ENCODE assay signal across 33 cellular contexts in genomic region chr13:99777873-99778272, GRCh38.
"Had no signal": no experiment of that assay in that cellular context is flagged by ENCODE, and none has a peak within 500 bp of the region (broad histone marks: within the 10 kb centered on the region; RNA-seq: fewer than 3 reads in every experiment).

No MANE protein-coding gene starts in this region.

- H3K4me3 Mint-ChIP-seq: activated CD4-positive, alpha-beta memory T cell treated with anti-CD3 and anti-CD28 coated beads, Interleukin-2, amount 10 ng/mL, durations not matched to agents 7 days and 5 days; activated CD8-positive, alpha-beta memory T cell treated with anti-CD3 and anti-CD28 coated beads, Interleukin-2, amount 10 ng/mL, durations not matched to agents 7 days and 5 days; activated naive CD8-positive, alpha-beta T cell treated with anti-CD3 and anti-CD28 coated beads for 36 hours; central memory CD8-positive, alpha-beta T cell; T-cell had no signal

- ATAC-seq: activated CD8-positive, alpha-beta memory T cell treated with anti-CD3 and anti-CD28 coated beads, Interleukin-2, amount 10 ng/mL, durations not matched to agents 7 days and 5 days; Right ventricle myocardium inferior; SK-N-SH treated with all-trans-retinoic acid at 6 μM for 48 hours; T-cell had no signal

- H3K27ac Mint-ChIP-seq: activated CD4-positive, alpha-beta memory T cell treated with anti-CD3 and anti-CD28 coated beads, Interleukin-2, amount 10 ng/mL, durations not matched to agents 7 days and 5 days; activated CD8-positive, alpha-beta memory T cell treated with anti-CD3 and anti-CD28 coated beads, Interleukin-2, amount 10 ng/mL, durations not matched to agents 7 days and 5 days; activated naive CD8-positive, alpha-beta T cell treated with anti-CD3 and anti-CD28 coated beads for 36 hours; T-cell had no signal

- DNase-seq: activated CD4-positive, alpha-beta memory T cell treated with anti-CD3 and anti-CD28 coated beads, Interleukin-2, amount 10 ng/mL, durations not matched to agents 7 days and 5 days; activated CD4-positive, alpha-beta T cell treated with anti-CD3 and anti-CD28 coated beads for 1 hour; activated CD4-positive, alpha-beta T cell treated with anti-CD3 and anti-CD28 coated beads for 48 hours; activated CD4-positive, CD25-positive, alpha-beta regulatory T cell; activated CD8-positive, alpha-beta memory T cell treated with anti-CD3 and anti-CD28 coated beads for 24 hours; activated CD8-positive, alpha-beta memory T cell treated with anti-CD3 and anti-CD28 coated beads, Interleukin-2, amount 10 ng/mL, durations not matched to agents 7 days and 5 days; activated CD8-positive, alpha-beta memory T cell treated with anti-CD3 and anti-CD28 coated beads, Interleukin-2, amount 50 U/mL, for 48 hours; activated effector memory CD4-positive, alpha-beta T cell treated with anti-CD3 and anti-CD28 coated beads, Interleukin-2, amount 50 U/mL, for 16 hours; activated naive CD4-positive, alpha-beta T cell; activated naive CD4-positive, alpha-beta T cell treated with anti-CD3 and anti-CD28 coated beads, Interleukin-2, amount 50 U/mL, for 16 hours; activated naive CD8-positive, alpha-beta T cell treated with anti-CD3 and anti-CD28 coated beads for 36 hours; activated T-cell treated with anti-CD3 and anti-CD28 coated beads, Interleukin-2, amount 50 U/mL, for 48 hours; amniotic stem cell; aorta; brain microvascular endothelial cell; NCI-H1092 treated with DMSO at 0.1 percent for 48 hours; NCI-H1417; NCI-H146; NCI-H187 treated with DMSO at 0.1 percent for 48 hours; NCI-H2081; NCI-H2171 treated with DMSO at 0.1 percent for 48 hours; NCI-H226; NCI-H446 treated with DMSO at 0.1 percent for 48 hours; NCI-H69; NK-92 treated with Interleukin-12 subunit alpha and Interleukin-12 subunit beta, amount 100 ng/mL, for 24 hours; PC-9; SIG-M5; T-cell; T-helper 2 cell; T-helper 9 cell had no signal

- H3K27me3 Mint-ChIP-seq: activated CD4-positive, alpha-beta memory T cell treated with anti-CD3 and anti-CD28 coated beads, Interleukin-2, amount 10 ng/mL, durations not matched to agents 7 days and 5 days; activated CD8-positive, alpha-beta memory T cell treated with anti-CD3 and anti-CD28 coated beads, Interleukin-2, amount 10 ng/mL, durations not matched to agents 7 days and 5 days; activated naive CD8-positive, alpha-beta T cell treated with anti-CD3 and anti-CD28 coated beads for 36 hours; central memory CD8-positive, alpha-beta T cell; T-cell had no signal

- H3K4me1 Mint-ChIP-seq: activated CD4-positive, alpha-beta memory T cell treated with anti-CD3 and anti-CD28 coated beads, Interleukin-2, amount 10 ng/mL, durations not matched to agents 7 days and 5 days; activated CD8-positive, alpha-beta memory T cell treated with anti-CD3 and anti-CD28 coated beads, Interleukin-2, amount 10 ng/mL, durations not matched to agents 7 days and 5 days; activated naive CD8-positive, alpha-beta T cell treated with anti-CD3 and anti-CD28 coated beads for 36 hours; central memory CD8-positive, alpha-beta T cell; T-cell had no signal
